ENCODE assay signal across 10 cellular contexts in the genomic region with DNA sequence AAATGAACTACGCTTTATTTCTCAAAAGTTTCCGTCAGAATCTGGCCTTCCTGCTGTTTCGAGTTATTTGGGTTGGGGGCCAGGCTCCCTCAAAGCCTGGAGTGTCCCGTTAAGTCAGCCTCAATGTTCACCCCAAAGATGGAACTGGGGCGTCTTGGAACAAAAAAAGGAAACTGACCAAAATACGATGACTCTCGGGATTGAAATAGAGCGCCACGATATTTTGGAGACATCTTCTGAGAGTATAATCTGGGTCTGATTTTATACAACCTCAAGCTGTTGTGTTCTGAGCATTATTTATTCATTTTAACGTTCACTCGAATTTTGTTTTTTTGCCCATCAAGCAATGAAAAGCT. TPM values are rescaled to one million over a fixed set of nuclear protein-coding genes. Genes with fewer than 3 reads are reported as not detected.
A peak's percentile ranks its signal among the peaks of the same experiment; 100 is the strongest.
DNase-seq lines count a peak whose midpoint lies in the region; ATAC-seq and TF ChIP-seq lines count a peak whose summit lies in the region.
"Had no signal": no experiment of that assay in that cellular context is flagged by ENCODE, and none has a peak within 500 bp of the region (broad histone marks: within the 10 kb centered on the region; RNA-seq: fewer than 3 reads in every experiment).

No MANE protein-coding gene starts in this region.

- no peak overlapping the region for H3K27ac Mint-ChIP-seq in CD4-positive, alpha-beta memory T cell
- H3K27ac Mint-ChIP-seq in neural progenitor cell: no peak overlapping the region

- no peak overlapping the region for H3K27ac ChIP-seq in CD4-positive, alpha-beta memory T cell (ENCODE audit: low read depth, low read length)
- H3K27ac ChIP-seq in PC-3 (ENCODE audit: low read length) (no peak overlapping the region), neural progenitor cell (no peak overlapping the region)
- H3K27ac ChIP-seq in effector memory CD4-positive, alpha-beta T cell (ENCODE audit: insufficient read depth, low read length, poor library complexity, severe bottlenecking): no peak overlapping the region

- H3K4me3 ChIP-seq in CD4-positive, alpha-beta memory T cell (ENCODE audit: low read length in 2 of 2): no peak overlapping the region
- peak overlapping the region; percentile 76 for H3K4me3 ChIP-seq in PC-3 (ENCODE audit: low read length)
- peak overlapping the region; percentile 24 for H3K4me3 ChIP-seq in effector memory CD4-positive, alpha-beta T cell (ENCODE audit: insufficient read depth, low read depth, low read length, poor library complexity, severe bottlenecking)
- peak overlapping the region; percentile 39 for H3K4me3 ChIP-seq in neural progenitor cell

- H3K4me1 ChIP-seq in CD4-positive, alpha-beta memory T cell (ENCODE audit: insufficient read depth, low read length): peaks cover 6% of the 10 kb centered on the region
- peaks cover 6% of the 10 kb centered on the region; the same call in 1 of the 2 replicates for H3K4me1 ChIP-seq in PC-3 (ENCODE audit: insufficient read depth, low read length)
- H3K4me1 ChIP-seq in effector memory CD4-positive, alpha-beta T cell (ENCODE audit: control insufficient read depth, insufficient read depth, low read length, poor library complexity, severe bottlenecking): no peaks in the 10 kb centered on the region
- H3K4me1 ChIP-seq in neural progenitor cell: no peaks in the 10 kb centered on the region

- H3K27me3 Mint-ChIP-seq in CD4-positive, alpha-beta memory T cell: peaks cover 4 to 23% of the 10 kb centered on the region in 2 donors
- peaks cover 14% of the 10 kb centered on the region for H3K27me3 Mint-ChIP-seq in neural progenitor cell (ENCODE audit: insufficient read depth, low read depth)

- peak; percentile 44; the same call in 1 of the 2 replicates for TF ChIP-seq CTCF in PC-3 (conservative IDR thresholded peaks at IDR 0.05; ENCODE audit: low read depth, low read length)
- no peak for TF ChIP-seq CTCF in neural progenitor cell (IDR thresholded peaks at IDR 0.05)

- no peaks in the 10 kb centered on the region for H3F3A ChIP-seq in PC-3 (ENCODE audit: low read length, unreplicated experiment)
- H3F3A ChIP-seq in neural progenitor cell (ENCODE audit: low read depth): no peaks in the 10 kb centered on the region

- POLR2A ChIA-PET in CD4-positive, alpha-beta memory T cell (lab: Charles Lee; ENCODE audit: partially characterized antibody): no interaction called here
- POLR2A ChIA-PET in PC-3 (lab: Charles Lee; ENCODE audit: unreplicated experiment): no interaction called here

- no peaks in the 10 kb centered on the region for H3K9me2 ChIP-seq in PC-3 (replicated peaks; ENCODE audit: low read length)

- H3K9me3 ChIP-seq in CD4-positive, alpha-beta memory T cell (ENCODE audit: control insufficient read depth in 1 of 2, low read length in 2 of 2): no peaks in the 10 kb centered on the region
- H3K9me3 ChIP-seq in PC-3 (ENCODE audit: low read length) (no peaks in the 10 kb centered on the region), neural progenitor cell (ENCODE audit: low read depth) (no peaks in the 10 kb centered on the region)
- H3K9me3 ChIP-seq in effector memory CD4-positive, alpha-beta T cell (ENCODE audit: control insufficient read depth, low read length): no peaks in the 10 kb centered on the region

- H3K4me2 ChIP-seq in PC-3 (ENCODE audit: low read length) (peak overlapping the region; percentile 88), neural progenitor cell (peak overlapping the region; percentile 71)

- ATAC-seq in PC-3: peak; percentile 18
- ATAC-seq in HG02870 (IDR thresholded peaks at IDR 0.05; ENCODE audit: unreplicated experiment): no peak

- CTCF ChIA-PET in CD4-positive, alpha-beta memory T cell (lab: Charles Lee; ENCODE audit: partially characterized antibody): interaction anchor here (1.4 kb wide), 1 partner anchor 130 kb away, joined by 6 read pairs; no protein-coding TSS in a partner anchor
- CTCF ChIA-PET in PC-3 (lab: Charles Lee): interaction anchor here (1.0 kb wide), 1 partner anchor 130 kb away, joined by 6 read pairs; no protein-coding TSS in a partner anchor

- peaks cover 3% of the 10 kb centered on the region for H3K27me3 ChIP-seq in CD4-positive, alpha-beta memory T cell (ENCODE audit: insufficient read depth, low read length)
- H3K27me3 ChIP-seq in PC-3 (ENCODE audit: low read length): no peaks in the 10 kb centered on the region
- H3K27me3 ChIP-seq in effector memory CD4-positive, alpha-beta T cell (replicated peaks; ENCODE audit: control insufficient read depth, insufficient read depth, low read length, poor library complexity, severe bottlenecking): no peaks in the 10 kb centered on the region
- H3K27me3 ChIP-seq in neural progenitor cell: peaks cover 83% of the 10 kb centered on the region

- peaks cover 0 to 2% (median 0%) of the 10 kb centered on the region in 8 donors for H3K9me3 Mint-ChIP-seq in CD4-positive, alpha-beta memory T cell
- no peaks in the 10 kb centered on the region for H3K9me3 Mint-ChIP-seq in neural progenitor cell

- H4K20me1 ChIP-seq in PC-3 (ENCODE audit: low read length): no peaks in the 10 kb centered on the region
- H4K20me1 ChIP-seq in neural progenitor cell (ENCODE audit: low read depth): no peaks in the 10 kb centered on the region

- H3K4me3 Mint-ChIP-seq in CD4-positive, alpha-beta memory T cell: peak overlapping the region in 7 of 8 donors; percentile 60 to 74 (median 70)
- H3K4me3 Mint-ChIP-seq in neural progenitor cell: peak overlapping the region; percentile 76

- intact Hi-C loops in CD4-positive, alpha-beta memory T cell (cut with micrococcal nuclease): loop anchor here (2.0 kb wide), 1 partner anchor 1236 kb away; no protein-coding TSS in a partner anchor
- intact Hi-C loops in PC-3 (cut with micrococcal nuclease): loop anchor here (1.0 kb wide), 4 partner anchors 64 to 528 kb away; no protein-coding TSS in a partner anchor

- BruUV-seq in PC-3 (replicated peaks; lab: Mats Ljungman, UMichigan): TSS peak; percentile 67

- DNase-seq in CD4-positive, alpha-beta memory T cell: no peak
- DNase-seq in PC-3 (peak; percentile 19), neural progenitor cell (ENCODE audit: low spot score) (no peak), HK-2 (ENCODE audit: unreplicated experiment) (no peak), middle frontal gyrus (ENCODE audit: extremely low spot score, low spot score) (no peak), NCI-H1048 (lab: John Stamatoyannopoulos, UW) (no peak)
- no peak for DNase-seq in effector memory CD4-positive, alpha-beta T cell
- DNase-seq: activated CD8-positive, alpha-beta memory T cell treated with anti-CD3 and anti-CD28 coated beads, Interleukin-2, amount 50 U/mL, for 4 hours; stimulated activated CD4-positive, alpha-beta T cell treated with anti-CD3 and anti-CD28 coated beads, Interleukin-12 subunit alpha, Interleukin-12 subunit beta, amount 100 ng/mL, for 4 hours had no signal

- H2AFZ ChIP-seq in PC-3 (ENCODE audit: low read length) (peak overlapping the region; percentile 95), neural progenitor cell (replicated peaks) (peak overlapping the region; percentile 94)

- no peaks in the 10 kb centered on the region for H3K79me2 ChIP-seq in PC-3 (ENCODE audit: low read length)
- no peaks in the 10 kb centered on the region for H3K79me2 ChIP-seq in neural progenitor cell (ENCODE audit: low read depth)

- no peaks in the 10 kb centered on the region for H3K36me3 ChIP-seq in CD4-positive, alpha-beta memory T cell (ENCODE audit: insufficient read depth, low read length)
- H3K36me3 ChIP-seq in PC-3 (ENCODE audit: low read depth, low read length) (no peaks in the 10 kb centered on the region), neural progenitor cell (no peaks in the 10 kb centered on the region)
- H3K36me3 ChIP-seq in effector memory CD4-positive, alpha-beta T cell (ENCODE audit: control insufficient read depth, insufficient read depth, low read length): no peaks in the 10 kb centered on the region

- peak overlapping the region; percentile 46 for H3K9ac ChIP-seq in PC-3 (ENCODE audit: low read length)
- H3K9ac ChIP-seq in neural progenitor cell: no peak overlapping the region

- H3K36me3 Mint-ChIP-seq in CD4-positive, alpha-beta memory T cell: no peaks in the 10 kb centered on the region
- no peaks in the 10 kb centered on the region for H3K36me3 Mint-ChIP-seq in neural progenitor cell

- H3K4me1 Mint-ChIP-seq in CD4-positive, alpha-beta memory T cell: peaks cover 0 to 13% (median 7%) of the 10 kb centered on the region in 4 donors
- no peaks in the 10 kb centered on the region for H3K4me1 Mint-ChIP-seq in neural progenitor cell

RNA-seq across cellular contexts. Expression of a gene that starts 28.1 kb away (rescaled TPM):
- total RNA-seq in CD4-positive, alpha-beta memory T cell: not detected
- not detected for polyA plus RNA-seq in CD4-positive, alpha-beta memory T cell
- not detected in 2 replicates for total RNA-seq in PC-3 (2014; rRNA removed)
- total RNA-seq in neural progenitor cell (ENCODE audit: low replicate concordance): not detected in 2 replicates

RNA-seq across cellular contexts. Expression of a gene that starts 50.5 kb away (rescaled TPM):
- total RNA-seq in CD4-positive, alpha-beta memory T cell: 100 to 1,000 TPM; 857 to 892 TPM
- polyA plus RNA-seq in CD4-positive, alpha-beta memory T cell: 100 to 1,000 TPM; 595 to 777 TPM
- 2,251 and 2,265 TPM in 2 replicates for total RNA-seq in PC-3 (2014; rRNA removed)
- total RNA-seq in neural progenitor cell (ENCODE audit: low replicate concordance): 2,155 and 3,685 TPM in 2 replicates

Comparison
In these comparisons a context has a peak if more than half of its experiments do, and no peak if none do; other contexts are left out.
1. H3K4me3 ChIP-seq: peak in PC-3 (single experiment), effector memory CD4-positive, alpha-beta T cell (single experiment) and neural progenitor cell (single experiment); none in CD4-positive, alpha-beta memory T cell (0 of 2).